ENCODE assay signal across 1 cellular context in genomic region chr7:142152076-142152475, GRCh38.
TF ChIP-seq lines count a peak whose summit lies in the region.

No MANE protein-coding gene starts in this region.

TF ChIP-seq in SK-N-SH treated with all-trans-retinoic acid at 6 μM for 48 hours, 23 proteins besides CTCF, POLR2A, EP300 and RAD21 (continued from another document):
- no peak for TF ChIP-seq TSHZ2 (CRISPR knock-in tag; IDR thresholded peaks at IDR 0.05)
- TF ChIP-seq TOX (CRISPR knock-in tag; IDR thresholded peaks at IDR 0.05; ENCODE audit: borderline replicate concordance): no peak
- no peak for TF ChIP-seq ZNF70 (CRISPR knock-in tag; IDR thresholded peaks at IDR 0.05)
- no peak for TF ChIP-seq RARB (CRISPR knock-in tag; IDR thresholded peaks at IDR 0.05)
- no peak for TF ChIP-seq ISL1 (CRISPR knock-in tag; IDR thresholded peaks at IDR 0.05)
- no peak for TF ChIP-seq GLIS3 (CRISPR knock-in tag; IDR thresholded peaks at IDR 0.05)
- TF ChIP-seq CREB5 (CRISPR knock-in tag; IDR thresholded peaks at IDR 0.05; ENCODE audit: low read depth): no peak
- TF ChIP-seq CSRNP3 (CRISPR knock-in tag; IDR thresholded peaks at IDR 0.05): no peak
- no peak for TF ChIP-seq ZC3H10 (CRISPR knock-in tag; IDR thresholded peaks at IDR 0.05)
